Comparison of ENCODE assay signal across 24 cellular contexts in the genomic region with DNA sequence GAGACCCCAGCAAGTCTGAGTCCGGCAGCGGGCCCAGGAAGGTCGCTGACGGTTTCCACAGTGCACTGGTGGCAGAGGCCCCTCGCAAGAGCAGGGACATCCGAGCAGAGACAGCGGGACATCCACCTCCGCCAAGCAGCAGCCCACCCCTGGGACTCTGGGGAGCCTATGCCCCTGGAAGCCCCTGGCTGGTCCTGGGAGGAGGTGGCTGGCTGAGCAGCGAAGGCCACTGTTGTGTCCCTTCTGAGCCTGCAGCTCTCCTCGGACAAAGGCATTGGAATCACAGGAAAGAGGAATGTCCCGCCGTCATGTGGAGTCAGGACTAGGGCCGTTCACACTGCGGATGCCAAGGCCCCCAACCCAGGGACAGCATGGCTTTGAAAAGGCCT. TPM values are rescaled to one million over a fixed set of nuclear protein-coding genes. Genes with fewer than 3 reads are reported as not detected.
DNase-seq lines count a peak whose midpoint lies in the region; FAIRE-seq and TF ChIP-seq lines count a peak whose summit lies in the region.
"Had no signal": no experiment of that assay in that cellular context is flagged by ENCODE, and none has a peak within 500 bp of the region (broad histone marks: within the 10 kb centered on the region; RNA-seq: fewer than 3 reads in every experiment).

No MANE protein-coding gene starts in this region.

- peak overlapping the region; percentile 69; the same call in 1 of the 2 replicates for H3K9ac ChIP-seq in ES-I3 (ENCODE audit: low read depth, low read length)
- peak overlapping the region; percentile 11 for H3K9ac ChIP-seq in SK-N-MC (ENCODE audit: insufficient read length)
- peak overlapping the region; percentile 67; the same call in 1 of the 2 replicates for H3K9ac ChIP-seq in iPS-20b (ENCODE audit: low read depth, low read length)

- H3K4me1 ChIP-seq in ES-I3 (ENCODE audit: insufficient read depth, low read length), result peaks cover 28% of the 10 kb centered on the region
- peaks cover 16% of the 10 kb centered on the region for H3K4me1 ChIP-seq in iPS-20b (ENCODE audit: insufficient read depth, low read length)
- peaks cover 3 to 15% of the 10 kb centered on the region in 2 donors for H3K4me1 ChIP-seq in ascending aorta
- H3K4me1 ChIP-seq: BE2C had no signal

- peak overlapping the region; percentile 91 for H3K4me3 ChIP-seq in SK-N-MC
- peak overlapping the region; percentile 74; the same call in 1 of the 2 replicates for H3K4me3 ChIP-seq in iPS-20b (ENCODE audit: low read length)
- H3K4me3 ChIP-seq in ascending aorta, result no peak overlapping the region

- no peak overlapping the region for H3K27ac ChIP-seq in SK-N-MC
- H3K27ac ChIP-seq in iPS-20b (ENCODE audit: low read length), result no peak overlapping the region
- no peak overlapping the region for H3K27ac ChIP-seq in ascending aorta
- H3K27ac ChIP-seq: epithelial cell of prostate, thoracic aorta had no signal

- H3K4me3 Mint-ChIP-seq in osteocyte (ENCODE audit: unreplicated experiment), result peak overlapping the region; percentile 81

- H3K4me1 Mint-ChIP-seq in osteocyte (ENCODE audit: unreplicated experiment), result peaks cover 33% of the 10 kb centered on the region

- intact Hi-C loops in ascending aorta (cut with DNase I), result no loop called here

- H3K36me3 Mint-ChIP-seq in osteocyte (ENCODE audit: unreplicated experiment), result no peaks in the 10 kb centered on the region

- H3K27me3 ChIP-seq in iPS-20b (ENCODE audit: insufficient read depth, low read length), result peaks cover 24% of the 10 kb centered on the region
- peaks cover 6% of the 10 kb centered on the region for H3K27me3 ChIP-seq in ascending aorta
- H3K27me3 ChIP-seq: BE2C had no signal

- no peaks in the 10 kb centered on the region for H3K9me3 Mint-ChIP-seq in osteocyte (ENCODE audit: unreplicated experiment)
- H3K9me3 Mint-ChIP-seq: central memory CD8-positive, alpha-beta T cell had no signal

- H3K9me3 ChIP-seq in ES-I3 (ENCODE audit: control insufficient read depth, insufficient read depth, low read length), result peaks cover 2% of the 10 kb centered on the region; the same call in 1 of the 2 replicates
- no peaks in the 10 kb centered on the region for H3K9me3 ChIP-seq in SK-N-MC (ENCODE audit: low read depth, low read length)
- no peaks in the 10 kb centered on the region for H3K9me3 ChIP-seq in iPS-20b (ENCODE audit: insufficient read depth, low read depth, low read length)
- H3K9me3 ChIP-seq in ascending aorta, result no peaks in the 10 kb centered on the region
- H3K9me3 ChIP-seq: BE2C, thoracic aorta had no signal

- H3K36me3 ChIP-seq in ES-I3 (ENCODE audit: insufficient read depth, low read length), result no peaks in the 10 kb centered on the region
- H3K36me3 ChIP-seq in SK-N-MC (ENCODE audit: insufficient read depth, low read length), result no peaks in the 10 kb centered on the region
- no peaks in the 10 kb centered on the region for H3K36me3 ChIP-seq in iPS-20b (ENCODE audit: insufficient read depth, low read depth, low read length)
- no peaks in the 10 kb centered on the region for H3K36me3 ChIP-seq in ascending aorta
- H3K36me3 ChIP-seq: BE2C, thoracic aorta had no signal

- TF ChIP-seq CTCF in osteocyte (IDR thresholded peaks at IDR 0.05) (no peak), ascending aorta (IDR thresholded peaks at IDR 0.05) (no peak)

- no peak for DNase-seq in SK-N-MC (ENCODE audit: low read depth, low spot score)
- no peak for DNase-seq in osteocyte (ENCODE audit: extremely low spot score, unreplicated experiment)
- DNase-seq in activated CD4-positive, alpha-beta T cell treated with anti-CD3 and anti-CD28 coated beads for 4 hours, result no peak
- DNase-seq in ascending aorta (ENCODE audit: low spot score in 2 of 2), result no peak
- DNase-seq in HTR-8/SVneo (ENCODE audit: insufficient read length, low spot score), result no peak
- DNase-seq in hepatic stellate cell (ENCODE audit: low spot score), result no peak
- DNase-seq: activated CD4-positive, alpha-beta T cell treated with anti-CD3 and anti-CD28 coated beads for 36 hours; activated CD8-positive, alpha-beta memory T cell treated with anti-CD3 and anti-CD28 coated beads for 24 hours; activated effector memory CD4-positive, alpha-beta T cell treated with anti-CD3 and anti-CD28 coated beads, Interleukin-2, amount 50 U/mL, for 16 hours; BE2C; IMR-90; kidney glomerular epithelial cell; mammary epithelial cell; NCI-H1092; NCI-H187; NCI-H510A treated with DMSO at 0.1 percent for 48 hours; Right ventricle myocardium superior; stimulated activated naive CD4-positive, alpha-beta T cell treated with Interleukin-2 at 50 U/mL for 16 hours had no signal

- no peaks in the 10 kb centered on the region for H3K27me3 Mint-ChIP-seq in osteocyte (ENCODE audit: unreplicated experiment)

- H3K27ac Mint-ChIP-seq in osteocyte (ENCODE audit: unreplicated experiment), result no peak overlapping the region
- H3K27ac Mint-ChIP-seq: activated CD4-positive, alpha-beta T cell treated with anti-CD3 and anti-CD28 coated beads for 36 hours had no signal

- FAIRE-seq in HTR-8/SVneo (lab: Jason Lieb, UNC), result no peak

RNA-seq across cellular contexts. Expression of a gene that starts 1.5 kb away (rescaled TPM):
- total RNA-seq in osteocyte (255 and 262 TPM in 2 replicates), ascending aorta (194 TPM)

RNA-seq across cellular contexts. Expression of a gene that starts 15.1 kb away (rescaled TPM):
- total RNA-seq in osteocyte, result 49.1 and 49.5 TPM in 2 replicates
- total RNA-seq in ascending aorta, result 18.9 TPM

RNA-seq across cellular contexts. Expression of a gene that starts 40.1 kb away (rescaled TPM):
- total RNA-seq in osteocyte (20.1 and 20.5 TPM in 2 replicates), ascending aorta (14.4 TPM)

RNA-seq across cellular contexts. Expression of a gene that starts 42.6 kb away (rescaled TPM):
- total RNA-seq in osteocyte (0.16 and 0.24 TPM in 2 replicates), ascending aorta (not detected)
- total RNA-seq: dermis microvascular lymphatic vessel endothelial cell, IMR-90, Right ventricle myocardium superior, thoracic aorta had no signal

Comparison
In these comparisons a context has a peak if more than half of its experiments do, and no peak if none do; other contexts are left out.
1. H3K9ac ChIP-seq: peak in every context shown above with its lines; median percentile 69 in ES-I3; 67 in iPS-20b; 11 in SK-N-MC.
2. H3K4me3 ChIP-seq: peak in SK-N-MC (single experiment) and iPS-20b (single experiment); none in ascending aorta (0 of 2).